24 cellular contexts compared by ENCODE assay signal in the genomic region with DNA sequence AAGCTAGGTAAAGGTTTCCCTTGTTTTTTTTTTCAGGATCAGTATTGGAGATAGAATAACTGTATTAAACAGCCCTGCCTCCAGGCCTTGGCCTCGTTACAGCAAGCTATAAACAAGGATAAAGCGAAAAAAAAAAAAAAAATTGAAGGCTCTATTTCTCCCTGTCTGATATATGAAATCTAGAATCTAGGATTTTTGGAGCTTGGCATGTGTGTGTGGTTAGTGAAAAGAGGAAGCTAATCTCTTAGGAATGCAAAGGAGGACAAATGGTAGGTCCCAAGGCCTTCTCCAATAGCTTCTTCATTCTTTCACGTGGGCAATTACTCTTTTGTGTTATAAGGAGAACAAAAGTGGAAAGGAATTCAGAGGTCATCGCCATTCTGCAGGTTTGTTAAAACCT.
"Had no signal": no experiment of that assay in that cellular context is flagged by ENCODE, and none has a peak within 500 bp of the region (broad histone marks: within the 10 kb centered on the region; RNA-seq: fewer than 3 reads in every experiment).

No MANE protein-coding gene starts in this region.

- H3K36me3 ChIP-seq: left ventricle myocardium inferior, pancreas, prostate gland, tibial nerve, vagina had no signal

- H2AFZ ChIP-seq: hepatocyte had no signal

- H3K9me3 ChIP-seq: pancreas, prostate gland, vagina had no signal

- DNase-seq: islet precursor cell; left ventricle myocardium inferior; mesendoderm; naive B cell; natural killer cell; nephron progenitor cell; nucleus accumbens; pancreas; posterior cingulate gyrus; retina; right cardiac atrium; stimulated activated CD4-positive, alpha-beta T cell treated with anti-CD3 and anti-CD28 coated beads, Interleukin-1b, Interleukin-23, amount 100 ng/mL, for 48 hours; stimulated activated CD4-positive, alpha-beta T cell treated with anti-CD3 and anti-CD28 coated beads, Interleukin-2, amount 100 ng/mL, for 48 hours; stimulated activated CD4-positive, alpha-beta T cell treated with anti-CD3 and anti-CD28 coated beads, Interleukin-4, amount 100 ng/mL, for 4 hours; stimulated activated CD8-positive, alpha-beta memory T cell treated with anti-CD3 and anti-CD28 coated beads, Interleukin-4, amount 100 ng/mL, for 48 hours; stimulated activated naive CD4-positive, alpha-beta T cell treated with Interleukin-2 at 50 U/mL for 16 hours; stimulated activated naive CD8-positive, alpha-beta T cell treated with anti-CD3 and anti-CD28 coated beads, Interleukin-15, amount 100 ng/mL, for 72 hours; substantia nigra had no signal

- H3K4me2 ChIP-seq: hepatocyte had no signal

- FAIRE-seq: pancreas had no signal

- H3K4me3 ChIP-seq: hepatocyte, left ventricle myocardium inferior, lung, pancreas, prostate gland, skin epidermis, tibial nerve, vagina had no signal

- H3K27ac ChIP-seq: hepatocyte, left ventricle myocardium inferior, pancreas, prostate gland, skin epidermis, tibial nerve, vagina had no signal

- H3K27me3 ChIP-seq: hepatocyte, pancreas, tibial nerve, vagina had no signal

- H3K4me1 ChIP-seq: left ventricle myocardium inferior, pancreas, prostate gland, tibial nerve, vagina had no signal
